Comparison of ENCODE assay signal across 8 cellular contexts in genomic region chr22:50508897-50509296, GRCh38. TPM values are rescaled to one million over a fixed set of nuclear protein-coding genes. Genes with fewer than 3 reads are reported as not detected.
DNase-seq lines count a peak whose midpoint lies in the region; ATAC-seq, FAIRE-seq and TF ChIP-seq lines count a peak whose summit lies in the region.

No MANE protein-coding gene starts in this region.

- FAIRE-seq in A549 (lab: Jason Lieb, UNC) = no peak

- H3K27ac ChIP-seq in A549 (peak overlapping the region; percentile 87 to 90; a peak in 5 of 6 replicates), HUES6 (ENCODE audit: low read depth, low read length) (no peak overlapping the region), muscle layer of colon (ENCODE audit: low read depth, low read length) (peak overlapping the region; percentile 74)

- H3K9ac ChIP-seq in HUES6 (ENCODE audit: low read length) = peak overlapping the region; percentile 99
- H3K9ac ChIP-seq in muscle layer of colon (ENCODE audit: low read length) = peak overlapping the region; percentile 30

- no peaks in the 10 kb centered on the region for H3K27me3 ChIP-seq in HUES6 (ENCODE audit: control insufficient read depth, insufficient read depth, low read length)
- H3K27me3 ChIP-seq in muscle layer of colon (ENCODE audit: control insufficient read depth in 1 of 2, insufficient read depth in 2 of 2, low read length in 2 of 2) = no peaks in the 10 kb centered on the region

- DNase-seq in A549 (ENCODE audit: low read depth in 1 of 2, low spot score in 1 of 2) (no peak), cardiac fibroblast (ENCODE audit: low read depth in 2 of 2) (no peak), GF-D8 (lab: John Stamatoyannopoulos, UW) (no peak), C1 segment of cervical spinal cord (lab: John Stamatoyannopoulos, UW) (no peak), NCI-H446 (lab: John Stamatoyannopoulos, UW) (no peak), putamen (ENCODE audit: low spot score) (no peak)

- H3K9me3 ChIP-seq in A549 (no peaks in the 10 kb centered on the region), HUES6 (ENCODE audit: control insufficient read depth, insufficient read depth, low read depth, low read length) (no peaks in the 10 kb centered on the region), muscle layer of colon (ENCODE audit: low read length) (no peaks in the 10 kb centered on the region)

- H3K36me3 ChIP-seq in HUES6 (ENCODE audit: control insufficient read depth, insufficient read depth, low read length) (peaks cover 16% of the 10 kb centered on the region), muscle layer of colon (ENCODE audit: insufficient read depth, low read length) (peaks cover 13% of the 10 kb centered on the region)

- 0% methylated on average over 3 of the region's 3 CpGs for WGBS in A549 (ENCODE audit: missing lambda C conversion rate)

- ATAC-seq in A549 = peak in 1 of 2 experiments; percentile 2; a peak in 1 of 6 replicates

- TF ChIP-seq CTCF in A549 (IDR thresholded peaks at IDR 0.05) (no peak), cardiac fibroblast (IDR thresholded peaks at IDR 0.05; ENCODE audit: low read depth, low read length) (no peak)

- no peak for TF ChIP-seq EP300 in A549 (IDR thresholded peaks at IDR 0.05)

- TF ChIP-seq RAD21 in A549 (conservative IDR thresholded peaks at IDR 0.05 in 1 of 2, IDR thresholded peaks at IDR 0.05 in 1 of 2) = no peak

- peaks cover 15% of the 10 kb centered on the region for H3K4me1 ChIP-seq in A549
- peaks cover 17% of the 10 kb centered on the region for H3K4me1 ChIP-seq in HUES6 (ENCODE audit: control insufficient read depth, insufficient read depth, low read length)
- peaks cover 22% of the 10 kb centered on the region for H3K4me1 ChIP-seq in muscle layer of colon (ENCODE audit: insufficient read depth, low read length)

- peak overlapping the region; percentile 79 for H3K4me3 ChIP-seq in A549
- peak overlapping the region; percentile 100 for H3K4me3 ChIP-seq in HUES6 (ENCODE audit: low read depth, low read length)
- peak overlapping the region; percentile 72 to 90 for H3K4me3 ChIP-seq in cardiac fibroblast (replicated peaks in 1 of 2; ENCODE audit: low read depth in 2 of 2, low read length in 2 of 2)
- peak overlapping the region; percentile 59 to 64 for H3K4me3 ChIP-seq in muscle layer of colon (ENCODE audit: low read depth in 1 of 2, low read length in 2 of 2)

- POLR2A ChIA-PET in A549 (lab: Yijun Ruan, JAX) = interaction anchor here (1.6 to 2.3 kb wide), 2 partner anchors 16 to 21 kb away, joined by 4 to 36 read pairs; partner anchors contain the start of genes SCO2 and TYMP

- no peak for TF ChIP-seq POLR2A in A549 (IDR thresholded peaks at IDR 0.05; ENCODE audit: low read length)

- peak overlapping the region; percentile 85 for H3K4me2 ChIP-seq in A549

- CTCF ChIA-PET in A549 (lab: Yijun Ruan, JAX) = interaction anchor here (1.1 to 3.5 kb wide), 3 partner anchors 11 to 54 kb away, joined by 3 to 26 read pairs (median 4); partner anchors contain the start of genes SCO2 and SYCE3

TF ChIP-seq in A549, 52 proteins besides CTCF, POLR2A, EP300 and RAD21:
- TF ChIP-seq SMC3 (IDR thresholded peaks at IDR 0.05) (no peak), NR3C1 (IDR thresholded peaks at IDR 0.05) (no peak), RFX5 (IDR thresholded peaks at IDR 0.05) (no peak), RCOR1 (IDR thresholded peaks at IDR 0.05; ENCODE audit: low read depth, low read length) (no peak), HOXA7 (CRISPR knock-in tag; IDR thresholded peaks at IDR 0.05) (no peak), PHF8 (IDR thresholded peaks at IDR 0.05; ENCODE audit: borderline replicate concordance, low read depth) (no peak), SREBF2 (IDR thresholded peaks at IDR 0.05) (no peak), GATA3 (IDR thresholded peaks at IDR 0.05; ENCODE audit: borderline replicate concordance) (no peak), ZC3H11A (IDR thresholded peaks at IDR 0.05) (no peak), HES2 (IDR thresholded peaks at IDR 0.05) (no peak), FOSL2 (IDR thresholded peaks at IDR 0.05) (no peak), FOSL2 (CRISPR knock-in tag; IDR thresholded peaks at IDR 0.05) (no peak), EHF (CRISPR knock-in tag; IDR thresholded peaks at IDR 0.05) (no peak), BHLHE40 (IDR thresholded peaks at IDR 0.05; ENCODE audit: low read depth, low read length) (no peak), KDM1A (IDR thresholded peaks at IDR 0.05; ENCODE audit: low read depth) (no peak), TFCP2L1 (CRISPR knock-in tag; IDR thresholded peaks at IDR 0.05) (no peak), HEYL (CRISPR knock-in tag; IDR thresholded peaks at IDR 0.05) (no peak)
TF ChIP-seq in A549: peak in this region for 0.

RNA-seq across cellular contexts. Expression of gene NCAPH2, which starts 0.9 kb away (rescaled TPM):
- polyA plus RNA-seq in A549 (2011; rRNA removed) = 13.9 and 14.3 TPM in 2 replicates
- 32.0 and 36.0 TPM in 2 replicates for polyA plus RNA-seq in A549 (2012; cell fraction: cytosol; rRNA removed)
- 80.2 and 89.5 TPM in 2 replicates for polyA plus RNA-seq in A549 (2012; cell fraction: nucleus; rRNA removed)
- 27.7 to 29.4 TPM (median 29.1 TPM) in 3 replicates for polyA plus RNA-seq in A549 (2017; fragmentation: RNase III; extraction: RNeasy Plus Mini Kit Qiagen cat#74134 plus additional on column Dnase treatment)
- polyA minus RNA-seq in A549 (2011; rRNA and poly(A)+ RNA removed) = 22.2 and 25.2 TPM in 2 replicates

RNA-seq across cellular contexts. Expression of gene LMF2, which starts 1.4 kb away (rescaled TPM):
- 13.0 and 15.1 TPM in 2 replicates for polyA plus RNA-seq in A549 (2011; rRNA removed)
- polyA plus RNA-seq in A549 (2012; cell fraction: cytosol; rRNA removed) = 32.8 and 51.2 TPM in 2 replicates
- 317 and 562 TPM in 2 replicates for polyA plus RNA-seq in A549 (2012; cell fraction: nucleus; rRNA removed)
- polyA plus RNA-seq in A549 (2017; fragmentation: RNase III; extraction: RNeasy Plus Mini Kit Qiagen cat#74134 plus additional on column Dnase treatment) = 31.8 to 34.2 TPM (median 32.5 TPM) in 3 replicates
- 11.6 and 15.9 TPM in 2 replicates for polyA minus RNA-seq in A549 (2011; rRNA and poly(A)+ RNA removed)

RNA-seq across cellular contexts. Expression of gene SCO2, which starts 16.5 kb away (rescaled TPM):
- polyA plus RNA-seq in A549 (2011; rRNA removed) = 0.37 and 1.9 TPM in 2 replicates
- 2.9 and 4.5 TPM in 2 replicates for polyA plus RNA-seq in A549 (2012; cell fraction: cytosol; rRNA removed)
- 3.9 and 5.8 TPM in 2 replicates for polyA plus RNA-seq in A549 (2012; cell fraction: nucleus; rRNA removed)
- 1.7 to 2.6 TPM (median 2.3 TPM) in 3 replicates for polyA plus RNA-seq in A549 (2017; fragmentation: RNase III; extraction: RNeasy Plus Mini Kit Qiagen cat#74134 plus additional on column Dnase treatment)
- 0.58 TPM in 1 of 2 replicates, not detected in the other for polyA minus RNA-seq in A549 (2011; rRNA and poly(A)+ RNA removed)

RNA-seq across cellular contexts. Expression of gene TYMP, which starts 20.9 kb away (rescaled TPM):
- polyA plus RNA-seq in A549 (2011; rRNA removed) (4.8 and 5.9 TPM in 2 replicates), A549 (2017; fragmentation: RNase III; extraction: RNeasy Plus Mini Kit Qiagen cat#74134 plus additional on column Dnase treatment) (9.0 to 11.0 TPM (median 10.6 TPM) in 3 replicates)
- polyA plus RNA-seq in A549 (2012; cell fraction: cytosol; rRNA removed) = 14.8 and 20.2 TPM in 2 replicates
- 33.3 and 44.0 TPM in 2 replicates for polyA plus RNA-seq in A549 (2012; cell fraction: nucleus; rRNA removed)
- polyA minus RNA-seq in A549 (2011; rRNA and poly(A)+ RNA removed) = 5.7 and 5.9 TPM in 2 replicates

RNA-seq across cellular contexts. Expression of gene MIOX, which starts 22.2 kb away (rescaled TPM):
- 0.08 and 0.20 TPM in 2 replicates for polyA plus RNA-seq in A549 (2011; rRNA removed)
- polyA plus RNA-seq in A549 (2012; cell fraction: cytosol; rRNA removed) = 0.06 and 0.11 TPM in 2 replicates
- polyA plus RNA-seq in A549 (2012; cell fraction: nucleus; rRNA removed) = 0.39 and 1.00 TPM in 2 replicates
- not detected in 3 replicates for polyA plus RNA-seq in A549 (2017; fragmentation: RNase III; extraction: RNeasy Plus Mini Kit Qiagen cat#74134 plus additional on column Dnase treatment)
- not detected in 2 replicates for polyA minus RNA-seq in A549 (2011; rRNA and poly(A)+ RNA removed)
